Comparison of ENCODE assay signal across 8 cellular contexts in the genomic region with DNA sequence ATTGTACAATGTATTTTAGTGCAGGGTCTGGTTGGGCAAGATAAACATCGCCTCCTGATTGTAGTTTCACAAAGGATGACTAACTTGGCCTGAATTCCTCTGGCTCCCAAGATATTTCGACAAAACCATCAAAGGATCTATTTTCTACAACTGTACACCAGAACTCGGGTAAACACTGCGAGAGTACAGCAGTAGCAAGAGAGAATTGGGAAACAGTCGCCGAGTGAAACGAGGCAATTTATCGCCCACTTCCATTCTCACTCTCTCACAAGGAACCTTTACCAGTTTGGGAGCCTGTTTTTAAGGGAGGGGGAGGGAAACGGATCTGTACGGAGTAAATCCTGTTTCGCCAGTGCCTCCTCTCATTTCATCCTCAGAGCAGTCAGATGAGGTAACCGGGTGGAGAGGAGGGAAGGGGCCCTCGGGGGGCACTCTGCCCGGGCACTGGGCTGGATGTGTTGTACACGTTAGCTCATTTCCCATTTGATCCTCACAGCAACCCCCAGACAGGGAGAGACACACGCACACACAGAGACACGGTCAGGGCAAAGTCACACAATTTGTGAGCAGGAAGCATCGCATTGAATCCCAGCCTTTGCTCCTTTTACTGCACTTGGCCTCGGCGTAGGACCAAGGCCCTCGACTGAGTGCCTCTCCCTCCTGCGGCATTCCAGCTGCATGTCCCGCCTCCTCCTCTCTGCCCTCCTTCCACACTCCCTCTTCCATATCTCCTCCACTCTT.
DNase-seq lines count a peak whose midpoint lies in the region; ATAC-seq, FAIRE-seq and TF ChIP-seq lines count a peak whose summit lies in the region.

No MANE protein-coding gene starts in this region.

- intact Hi-C loops in activated T-helper 2 cell treated with anti-CD3 and anti-CD28 coated beads, Interferon-gamma antibody, Interleukin-2, Interleukin-4, amounts not matched to agents 10 μg/mL and 5 μg/mL and 100 μg/mL, durations not matched to agents 14 hours and 24 hours and 36 hours (cut with micrococcal nuclease) = loop anchor here (1.0 to 5.0 kb wide), 2 partner anchors 35 to 220 kb away; partner anchors contain the start of gene MINDY2

- no peaks in the 10 kb centered on the region for H3K9me3 Mint-ChIP-seq in activated T-helper 2 cell treated with anti-CD3 and anti-CD28 coated beads, Interferon-gamma antibody, Interleukin-2, Interleukin-4, amounts not matched to agents 10 μg/mL and 5 μg/mL and 100 μg/mL, durations not matched to agents 14 hours and 24 hours and 36 hours

- no peak overlapping the region for H3K27ac ChIP-seq in HUES48 (ENCODE audit: low read depth, low read length)
- H3K27ac ChIP-seq in right atrium auricular region = peak overlapping the region; percentile 7 to 27
- peak overlapping the region; percentile 72 to 79 for H3K27ac ChIP-seq in small intestine (ENCODE audit: low read depth in 1 of 2, low read length in 1 of 2)

- TF ChIP-seq CTCF in right atrium auricular region (IDR thresholded peaks at IDR 0.05) = no peak

- H3K36me3 Mint-ChIP-seq in activated T-helper 2 cell treated with anti-CD3 and anti-CD28 coated beads, Interferon-gamma antibody, Interleukin-2, Interleukin-4, amounts not matched to agents 10 μg/mL and 5 μg/mL and 100 μg/mL, durations not matched to agents 14 hours and 24 hours and 36 hours (ENCODE audit: low read depth) = no peaks in the 10 kb centered on the region

- peak overlapping the region; percentile 26; the same call in 1 of the 2 replicates for H3K9ac ChIP-seq in HUES48 (ENCODE audit: low read depth, low read length)

- H3K27me3 ChIP-seq in HUES48 (ENCODE audit: control insufficient read depth, insufficient read depth, low read length) = peaks cover 5% of the 10 kb centered on the region
- H3K27me3 ChIP-seq in right atrium auricular region = no peaks in the 10 kb centered on the region
- no peaks in the 10 kb centered on the region for H3K27me3 ChIP-seq in small intestine (ENCODE audit: control insufficient read depth in 2 of 2, insufficient read depth in 2 of 2, low read length in 2 of 2)

- ATAC-seq in HG03025 (IDR thresholded peaks at IDR 0.05; ENCODE audit: low FRiP score, unreplicated experiment) = no peak

- H3K4me1 Mint-ChIP-seq in activated T-helper 2 cell treated with anti-CD3 and anti-CD28 coated beads, Interferon-gamma antibody, Interleukin-2, Interleukin-4, amounts not matched to agents 10 μg/mL and 5 μg/mL and 100 μg/mL, durations not matched to agents 14 hours and 24 hours and 36 hours (ENCODE audit: low read depth) = peaks cover 39% of the 10 kb centered on the region

- no peak overlapping the region for H3K4me3 Mint-ChIP-seq in activated T-helper 2 cell treated with anti-CD3 and anti-CD28 coated beads, Interferon-gamma antibody, Interleukin-2, Interleukin-4, amounts not matched to agents 10 μg/mL and 5 μg/mL and 100 μg/mL, durations not matched to agents 14 hours and 24 hours and 36 hours (ENCODE audit: low read depth)

- H3K27ac Mint-ChIP-seq in activated T-helper 2 cell treated with anti-CD3 and anti-CD28 coated beads, Interferon-gamma antibody, Interleukin-2, Interleukin-4, amounts not matched to agents 10 μg/mL and 5 μg/mL and 100 μg/mL, durations not matched to agents 14 hours and 24 hours and 36 hours = peak overlapping the region; percentile 91

- no peaks in the 10 kb centered on the region for H3K36me3 ChIP-seq in HUES48 (ENCODE audit: control insufficient read depth, insufficient read depth, low read length)
- no peaks in the 10 kb centered on the region for H3K36me3 ChIP-seq in right atrium auricular region
- no peaks in the 10 kb centered on the region for H3K36me3 ChIP-seq in small intestine (ENCODE audit: control insufficient read depth in 2 of 2, insufficient read depth in 2 of 2, low read length in 2 of 2)

- H3K4me3 ChIP-seq in HUES48 (ENCODE audit: low read depth, low read length) (no peak overlapping the region), right atrium auricular region (peak overlapping the region in 1 of 2 donors; percentile 29), small intestine (ENCODE audit: low read depth in 1 of 2, low read length in 2 of 2) (no peak overlapping the region)

- DNase-seq in activated T-helper 2 cell treated with anti-CD3 and anti-CD28 coated beads, Interferon-gamma antibody, Interleukin-2, Interleukin-4, amounts not matched to agents 10 μg/mL and 5 μg/mL and 100 μg/mL, durations not matched to agents 14 hours and 24 hours and 36 hours (ENCODE audit: low spot score) = no peak
- DNase-seq in right atrium auricular region (ENCODE audit: low spot score) = peak; percentile 62
- DNase-seq in small intestine = peak; percentile 95
- DNase-seq in NCI-H748 (lab: John Stamatoyannopoulos, UW; ENCODE audit: unreplicated experiment) = no peak
- no peak for DNase-seq in SK-N-DZ (ENCODE audit: low spot score)
- no peak for DNase-seq in COLO668 (lab: John Stamatoyannopoulos, UW; ENCODE audit: unreplicated experiment)

- H3K9me3 ChIP-seq in HUES48 (ENCODE audit: control insufficient read depth, insufficient read depth, low read length) (no peaks in the 10 kb centered on the region), right atrium auricular region (no peaks in the 10 kb centered on the region), small intestine (ENCODE audit: control insufficient read depth, low read depth) (no peaks in the 10 kb centered on the region)

- WGBS in small intestine, 3 donors = 29 to 40% (median 30%) methylated on average over 23 of the region's 23 CpGs

- no peak for FAIRE-seq in small intestine (lab: Jason Lieb, UNC)

- H3K4me1 ChIP-seq in HUES48 (ENCODE audit: control insufficient read depth, insufficient read depth, low read length) (peaks cover 7% of the 10 kb centered on the region), right atrium auricular region (peaks cover 0 to 48% of the 10 kb centered on the region in 2 donors), small intestine (ENCODE audit: control insufficient read depth in 2 of 2, insufficient read depth in 1 of 2, low read depth in 1 of 2, low read length in 1 of 2) (peaks cover 2 to 5% of the 10 kb centered on the region in 2 donors)

- no peaks in the 10 kb centered on the region for H3K27me3 Mint-ChIP-seq in activated T-helper 2 cell treated with anti-CD3 and anti-CD28 coated beads, Interferon-gamma antibody, Interleukin-2, Interleukin-4, amounts not matched to agents 10 μg/mL and 5 μg/mL and 100 μg/mL, durations not matched to agents 14 hours and 24 hours and 36 hours (ENCODE audit: low read depth)

Comparison
In these comparisons a context has a peak if more than half of its experiments do, and no peak if none do; other contexts are left out.
1. DNase-seq: peak in right atrium auricular region (single experiment) and small intestine (single experiment); none in activated T-helper 2 cell treated with anti-CD3 and anti-CD28 coated beads, Interferon-gamma antibody, Interleukin-2, Interleukin-4, amounts not matched to agents 10 μg/mL and 5 μg/mL and 100 μg/mL, durations not matched to agents 14 hours and 24 hours and 36 hours (single experiment), NCI-H748 (single experiment), SK-N-DZ (single experiment) and COLO668 (single experiment).